18 cellular contexts compared by ENCODE assay signal in genomic region chr12:114529956-114530355, GRCh38.
DNase-seq lines count a peak whose midpoint lies in the region; ATAC-seq and TF ChIP-seq lines count a peak whose summit lies in the region.
"Had no signal": no experiment of that assay in that cellular context is flagged by ENCODE, and none has a peak within 500 bp of the region (broad histone marks: within the 10 kb centered on the region; RNA-seq: fewer than 3 reads in every experiment).

No MANE protein-coding gene starts in this region.

- H3K4me3 ChIP-seq in AG09309 (ENCODE audit: control insufficient read depth, low read depth, low read length) (no peak overlapping the region), fibroblast of the aortic adventitia (ENCODE audit: low read depth, low read length) (no peak overlapping the region), suprapubic skin (no peak overlapping the region)
- H3K4me3 ChIP-seq: BLaER1, GM12878 had no signal

- WGBS in suprapubic skin: 20% methylated on average over 2 of the region's 2 CpGs

- ATAC-seq in activated CD4-positive, CD25-positive, alpha-beta regulatory T cell treated with anti-CD3 and anti-CD28 coated beads, Interleukin-2, amount 50 U/mL, for 24 hours: no peak
- ATAC-seq: CD8-positive, alpha-beta T cell; GM12878 had no signal

- DNase-seq in AG09309 (ENCODE audit: low read depth): peak; percentile 7
- DNase-seq in GM03348 (ENCODE audit: low spot score): peak; percentile 48
- peak; percentile 17 for DNase-seq in MV-4-11 (lab: John Stamatoyannopoulos, UW)
- peak; percentile 20 for DNase-seq in fibroblast of the aortic adventitia (ENCODE audit: low read depth)
- no peak for DNase-seq in NCI-H2196 (lab: John Stamatoyannopoulos, UW; ENCODE audit: unreplicated experiment)
- DNase-seq in suprapubic skin (ENCODE audit: low spot score in 2 of 2): no peak
- no peak for DNase-seq in GF-D8 (lab: John Stamatoyannopoulos, UW)
- DNase-seq: 8988T; Calu3; CD8-positive, alpha-beta T cell; DMS53; DND-41; HCEC 1CT had no signal

- no peaks in the 10 kb centered on the region for H3K36me3 ChIP-seq in suprapubic skin
- H3K36me3 ChIP-seq: BLaER1 had no signal

- H3K4me1 ChIP-seq in suprapubic skin: no peaks in the 10 kb centered on the region
- H3K4me1 ChIP-seq: BLaER1 had no signal

- no peak overlapping the region for H3K27ac ChIP-seq in suprapubic skin
- H3K27ac ChIP-seq: BLaER1, HL-60, KMS-11 had no signal

- TF ChIP-seq EP300 in suprapubic skin (IDR thresholded peaks at IDR 0.05): no peak

- H3K27me3 ChIP-seq in suprapubic skin: peaks cover 7% of the 10 kb centered on the region
- H3K27me3 ChIP-seq: BLaER1 had no signal

- no peak for TF ChIP-seq POLR2A in suprapubic skin (IDR thresholded peaks at IDR 0.05)

- H3K9me3 ChIP-seq in suprapubic skin: no peaks in the 10 kb centered on the region
- H3K9me3 ChIP-seq: BLaER1 had no signal

- no peak for TF ChIP-seq CTCF in AG09309 (IDR thresholded peaks at IDR 0.05; ENCODE audit: control insufficient read depth, insufficient read depth, low read depth, low read length, missing control alignments)
- no peak for TF ChIP-seq CTCF in fibroblast of the aortic adventitia (IDR thresholded peaks at IDR 0.05; ENCODE audit: insufficient read depth, low read length)
- TF ChIP-seq CTCF in suprapubic skin (IDR thresholded peaks at IDR 0.05): no peak

Comparison
In these comparisons a context has a peak if more than half of its experiments do, and no peak if none do; other contexts are left out.
1. DNase-seq: peak in AG09309 (single experiment), GM03348 (single experiment), MV-4-11 (single experiment) and fibroblast of the aortic adventitia (single experiment); none in NCI-H2196 (single experiment), suprapubic skin (0 of 2) and GF-D8 (single experiment).